9 cellular contexts compared by ENCODE assay signal in genomic region chr9:1046639-1047604, GRCh38. TPM values are rescaled to one million over a fixed set of nuclear protein-coding genes. Genes with fewer than 3 reads are reported as not detected.
DNase-seq lines count a peak whose midpoint lies in the region; ATAC-seq and TF ChIP-seq lines count a peak whose summit lies in the region.
"Had no signal": no experiment of that assay in that cellular context is flagged by ENCODE, and none has a peak within 500 bp of the region (broad histone marks: within the 10 kb centered on the region; RNA-seq: fewer than 3 reads in every experiment).

No MANE protein-coding gene starts in this region.

- no peaks in the 10 kb centered on the region for H3K36me3 Mint-ChIP-seq in activated CD8-positive, alpha-beta memory T cell treated with anti-CD3 and anti-CD28 coated beads, Interleukin-2, amount 10 ng/mL, durations not matched to agents 7 days and 5 days
- H3K36me3 Mint-ChIP-seq in activated T-helper 2 cell treated with anti-CD3 and anti-CD28 coated beads, Interferon-gamma antibody, Interleukin-2, Interleukin-4, amounts not matched to agents 10 μg/mL and 5 μg/mL and 100 μg/mL, durations not matched to agents 14 hours and 24 hours and 36 hours (ENCODE audit: low read depth): peaks cover 17% of the 10 kb centered on the region

- H3K4me2 ChIP-seq in mesenchymal stem cell (ENCODE audit: low read length, poor library complexity, severe bottlenecking): no peak overlapping the region

- H3K4me1 ChIP-seq in mesenchymal stem cell (ENCODE audit: control insufficient read depth, insufficient read depth, low read depth, low read length) (peaks cover 6% of the 10 kb centered on the region), suprapubic skin (peaks cover 65% of the 10 kb centered on the region), BE2C (no peaks in the 10 kb centered on the region)

- peak overlapping the region; percentile 51 for H3K27ac Mint-ChIP-seq in activated CD8-positive, alpha-beta memory T cell treated with anti-CD3 and anti-CD28 coated beads, Interleukin-2, amount 10 ng/mL, durations not matched to agents 7 days and 5 days
- H3K27ac Mint-ChIP-seq in activated T-helper 2 cell treated with anti-CD3 and anti-CD28 coated beads, Interferon-gamma antibody, Interleukin-2, Interleukin-4, amounts not matched to agents 10 μg/mL and 5 μg/mL and 100 μg/mL, durations not matched to agents 14 hours and 24 hours and 36 hours: no peak overlapping the region

- no peak overlapping the region for H4K91ac ChIP-seq in mesenchymal stem cell (ENCODE audit: low read length)

- H2AFZ ChIP-seq in mesenchymal stem cell (ENCODE audit: low read depth, low read length): no peak overlapping the region

- peaks cover 0 to 4% of the 10 kb centered on the region in 2 experiments for H3K27me3 ChIP-seq in mesenchymal stem cell (ENCODE audit: control insufficient read depth in 1 of 2, insufficient read depth in 1 of 2, low read length in 2 of 2)
- H3K27me3 ChIP-seq in suprapubic skin: peaks cover 93% of the 10 kb centered on the region
- peaks cover 53% of the 10 kb centered on the region for H3K27me3 ChIP-seq in BE2C

- H2BK15ac ChIP-seq in mesenchymal stem cell (ENCODE audit: low read depth, poor library complexity, severe bottlenecking): no peak overlapping the region

- WGBS in mesenchymal stem cell: 84% methylated on average over 29 of the region's 36 CpGs
- WGBS in suprapubic skin: 47% methylated on average over 36 of the region's 36 CpGs

- H2BK120ac ChIP-seq in mesenchymal stem cell (ENCODE audit: low read depth, low read length): no peak overlapping the region

- no peak overlapping the region for H2AK5ac ChIP-seq in mesenchymal stem cell (ENCODE audit: low read length, severe bottlenecking)

- no peaks in the 10 kb centered on the region for H3K9me3 Mint-ChIP-seq in activated CD8-positive, alpha-beta memory T cell treated with anti-CD3 and anti-CD28 coated beads, Interleukin-2, amount 10 ng/mL, durations not matched to agents 7 days and 5 days (ENCODE audit: low read depth)
- peaks cover 7% of the 10 kb centered on the region for H3K9me3 Mint-ChIP-seq in activated T-helper 2 cell treated with anti-CD3 and anti-CD28 coated beads, Interferon-gamma antibody, Interleukin-2, Interleukin-4, amounts not matched to agents 10 μg/mL and 5 μg/mL and 100 μg/mL, durations not matched to agents 14 hours and 24 hours and 36 hours

- DNase-seq in activated CD8-positive, alpha-beta memory T cell treated with anti-CD3 and anti-CD28 coated beads, Interleukin-2, amount 10 ng/mL, durations not matched to agents 7 days and 5 days: no peak
- DNase-seq in activated CD8-positive, alpha-beta memory T cell treated with anti-CD3 and anti-CD28 coated beads for 24 hours: no peak
- DNase-seq in activated T-helper 2 cell treated with anti-CD3 and anti-CD28 coated beads, Interferon-gamma antibody, Interleukin-2, Interleukin-4, amounts not matched to agents 10 μg/mL and 5 μg/mL and 100 μg/mL, durations not matched to agents 14 hours and 24 hours and 36 hours (ENCODE audit: low spot score): no peak
- DNase-seq in mesenchymal stem cell (no peak), suprapubic skin (ENCODE audit: low spot score in 2 of 2) (no peak), SK-N-DZ (ENCODE audit: low spot score) (no peak), BE2C (no peak)
- DNase-seq: trophoblast cell had no signal

- no peaks in the 10 kb centered on the region for H3K79me1 ChIP-seq in mesenchymal stem cell (replicated peaks; ENCODE audit: low read length, poor library complexity, severe bottlenecking)

- CTCF ChIA-PET in activated CD8-positive, alpha-beta memory T cell treated with anti-CD3 and anti-CD28 coated beads, Interleukin-2, amount 10 ng/mL, durations not matched to agents 7 days and 5 days (lab: Charles Lee): interaction anchor here (1.5 kb wide), 1 partner anchor 42 kb away, joined by 3 read pairs; no protein-coding TSS in a partner anchor

- H3K4me3 ChIP-seq in mesenchymal stem cell (ENCODE audit: insufficient read depth in 1 of 2, low read depth in 1 of 2, low read length in 2 of 2) (peak overlapping the region in 1 of 2 experiments; percentile 84), suprapubic skin (peak overlapping the region; percentile 52), BE2C (ENCODE audit: low read depth, low read length) (no peak overlapping the region)

- peak overlapping the region; percentile 83 for H3K9ac ChIP-seq in mesenchymal stem cell (ENCODE audit: low read length)

- peak overlapping the region; percentile 75 for H3K4me3 Mint-ChIP-seq in activated CD8-positive, alpha-beta memory T cell treated with anti-CD3 and anti-CD28 coated beads, Interleukin-2, amount 10 ng/mL, durations not matched to agents 7 days and 5 days
- H3K4me3 Mint-ChIP-seq in activated T-helper 2 cell treated with anti-CD3 and anti-CD28 coated beads, Interferon-gamma antibody, Interleukin-2, Interleukin-4, amounts not matched to agents 10 μg/mL and 5 μg/mL and 100 μg/mL, durations not matched to agents 14 hours and 24 hours and 36 hours (ENCODE audit: low read depth): peak overlapping the region; percentile 70

- no peaks in the 10 kb centered on the region for H3K9me3 ChIP-seq in mesenchymal stem cell (ENCODE audit: control insufficient read depth, low read length)
- H3K9me3 ChIP-seq in suprapubic skin: no peaks in the 10 kb centered on the region
- no peaks in the 10 kb centered on the region for H3K9me3 ChIP-seq in BE2C

- H3K14ac ChIP-seq in mesenchymal stem cell (ENCODE audit: low read length in 2 of 2): no peak overlapping the region

- H2BK5ac ChIP-seq in mesenchymal stem cell (ENCODE audit: low read depth, low read length, poor library complexity, severe bottlenecking): no peak overlapping the region

- H3K27ac ChIP-seq in mesenchymal stem cell (ENCODE audit: low read length, poor library complexity, severe bottlenecking) (no peak overlapping the region), suprapubic skin (no peak overlapping the region)

- peaks cover 93% of the 10 kb centered on the region for H3K27me3 Mint-ChIP-seq in activated CD8-positive, alpha-beta memory T cell treated with anti-CD3 and anti-CD28 coated beads, Interleukin-2, amount 10 ng/mL, durations not matched to agents 7 days and 5 days
- H3K27me3 Mint-ChIP-seq in activated T-helper 2 cell treated with anti-CD3 and anti-CD28 coated beads, Interferon-gamma antibody, Interleukin-2, Interleukin-4, amounts not matched to agents 10 μg/mL and 5 μg/mL and 100 μg/mL, durations not matched to agents 14 hours and 24 hours and 36 hours (ENCODE audit: low read depth): peaks cover 82% of the 10 kb centered on the region

- peaks cover 34% of the 10 kb centered on the region for H3K4me1 Mint-ChIP-seq in activated CD8-positive, alpha-beta memory T cell treated with anti-CD3 and anti-CD28 coated beads, Interleukin-2, amount 10 ng/mL, durations not matched to agents 7 days and 5 days
- H3K4me1 Mint-ChIP-seq in activated T-helper 2 cell treated with anti-CD3 and anti-CD28 coated beads, Interferon-gamma antibody, Interleukin-2, Interleukin-4, amounts not matched to agents 10 μg/mL and 5 μg/mL and 100 μg/mL, durations not matched to agents 14 hours and 24 hours and 36 hours (ENCODE audit: low read depth): peaks cover 35% of the 10 kb centered on the region

- H3K36me3 ChIP-seq in mesenchymal stem cell (ENCODE audit: control insufficient read depth in 1 of 2, insufficient read depth in 2 of 2, low read depth in 1 of 2, low read length in 2 of 2) (no peaks in the 10 kb centered on the region), suprapubic skin (no peaks in the 10 kb centered on the region), BE2C (no peaks in the 10 kb centered on the region)

- TF ChIP-seq EP300 in suprapubic skin (IDR thresholded peaks at IDR 0.05): no peak

- no peak overlapping the region for H3K18ac ChIP-seq in mesenchymal stem cell (ENCODE audit: low read depth in 1 of 2, low read length in 2 of 2)

- no peak overlapping the region for H3K23ac ChIP-seq in mesenchymal stem cell (ENCODE audit: low read length in 2 of 2)

- TF ChIP-seq POLR2A in suprapubic skin (IDR thresholded peaks at IDR 0.05): no peak

- TF ChIP-seq CTCF in suprapubic skin (IDR thresholded peaks at IDR 0.05): no peak
- no peak for TF ChIP-seq CTCF in BE2C (IDR thresholded peaks at IDR 0.05; ENCODE audit: low read depth, low read length)

- intact Hi-C loops in activated T-helper 2 cell treated with anti-CD3 and anti-CD28 coated beads, Interferon-gamma antibody, Interleukin-2, Interleukin-4, amounts not matched to agents 10 μg/mL and 5 μg/mL and 100 μg/mL, durations not matched to agents 14 hours and 24 hours and 36 hours (cut with micrococcal nuclease): no loop called here

- H2BK12ac ChIP-seq in mesenchymal stem cell (ENCODE audit: low read length in 2 of 2): no peak overlapping the region

- H3K4ac ChIP-seq in mesenchymal stem cell (ENCODE audit: low read depth in 1 of 2, low read length in 2 of 2): no peak overlapping the region

- ATAC-seq in activated CD8-positive, alpha-beta memory T cell treated with anti-CD3 and anti-CD28 coated beads, Interleukin-2, amount 10 ng/mL, durations not matched to agents 7 days and 5 days: no peak
- ATAC-seq in GM21381 (IDR thresholded peaks at IDR 0.05; ENCODE audit: unreplicated experiment): no peak

- no peak overlapping the region for H4K8ac ChIP-seq in mesenchymal stem cell (ENCODE audit: low read length)

RNA-seq across cellular contexts. Expression of gene DMRT2, which starts 3.2 kb away (rescaled TPM):
- total RNA-seq in activated CD8-positive, alpha-beta memory T cell treated with anti-CD3 and anti-CD28 coated beads, Interleukin-2, amount 10 ng/mL, durations not matched to agents 7 days and 5 days: not detected
- total RNA-seq in activated T-helper 2 cell treated with anti-CD3 and anti-CD28 coated beads, Interferon-gamma antibody, Interleukin-2, Interleukin-4, amounts not matched to agents 10 μg/mL and 5 μg/mL and 100 μg/mL, durations not matched to agents 14 hours and 24 hours and 36 hours: 1.2 and 1.4 TPM in 2 replicates
- polyA plus RNA-seq in mesenchymal stem cell (2013, experiment 1 of 2): not detected
- not detected for polyA plus RNA-seq in mesenchymal stem cell (2013, experiment 2 of 2)
- total RNA-seq in suprapubic skin: 1 to 10 TPM in 1 of 4 donors, under 1 TPM in 3; 0.60 to 1.1 (median 0.68) TPM
- polyA plus RNA-seq in SK-N-DZ (2014; cell fraction: cytosol; rRNA removed): not detected in 2 replicates
- not detected in 2 replicates for polyA plus RNA-seq in SK-N-DZ (2014; cell fraction: nucleus; rRNA removed)
- not detected for polyA plus RNA-seq in BE2C (2012; ENCODE audit: insufficient read depth, insufficient read length, low read depth)
